22 cellular contexts compared by ENCODE assay signal in genomic region chr11:120043323-120043945, GRCh38.
"Had no signal": no experiment of that assay in that cellular context is flagged by ENCODE, and none has a peak within 500 bp of the region (broad histone marks: within the 10 kb centered on the region; RNA-seq: fewer than 3 reads in every experiment).

No MANE protein-coding gene starts in this region.

- H3K9me3 ChIP-seq: body of pancreas, neutrophil had no signal

- H3K36me3 ChIP-seq: cardiac muscle cell, esophagus squamous epithelium, gastrocnemius medialis, neutrophil, right lobe of liver, transverse colon had no signal

- ATAC-seq: body of pancreas; gastrocnemius medialis; left ventricle myocardium superior; right lobe of liver; stimulated activated naive B cell treated with anti-CD40 and anti-IgM and Interleukin-4, amounts not matched to agents 10 μg/mL and 1 μg/mL and 100 μg/mL, for 72 hours had no signal

- H3K4me1 ChIP-seq: body of pancreas, gastrocnemius medialis, parathyroid adenoma, right lobe of liver, transverse colon had no signal

- H3K27ac ChIP-seq: body of pancreas, cardiac muscle cell, gastrocnemius medialis, neutrophil, parathyroid adenoma, right lobe of liver, skin epidermis, transverse colon had no signal

- H3K4me3 ChIP-seq: body of pancreas, cardiac muscle cell, esophagus squamous epithelium, gastrocnemius medialis, right lobe of liver, skin epidermis, transverse colon had no signal

- DNase-seq: activated CD4-positive, alpha-beta T cell treated with anti-CD3 and anti-CD28 coated beads for 1 hour; activated effector memory CD4-positive, alpha-beta T cell treated with anti-CD3 and anti-CD28 coated beads, Interleukin-2, amount 50 U/mL, for 16 hours; activated T-cell treated with anti-CD3 and anti-CD28 coated beads for 4 hours; anterior cingulate cortex; body of pancreas; dermis blood vessel endothelial cell; effector memory CD4-positive, alpha-beta T cell; esophagus squamous epithelium; gastrocnemius medialis; hippocampal formation; left ventricle myocardium superior; mammary epithelial cell; midbrain; right lobe of liver; stimulated activated CD4-positive, alpha-beta T cell treated with anti-CD3 and anti-CD28 coated beads, Interleukin-2, amount 100 ng/mL, for 24 hours; stimulated activated naive B cell treated with anti-CD40 and anti-IgM and Interleukin-4, amounts not matched to agents 10 μg/mL and 1 μg/mL and 100 μg/mL, for 72 hours; T-helper 1 cell; transverse colon had no signal

- H2AFZ ChIP-seq: parathyroid adenoma had no signal

- H3K79me2 ChIP-seq: parathyroid adenoma had no signal

- H3K27me3 ChIP-seq: body of pancreas, cardiac muscle cell, right lobe of liver, transverse colon had no signal
